1 cellular context compared by ENCODE assay signal in genomic region chr1:33338495-33339211, GRCh38.
TF ChIP-seq lines count a peak whose summit lies in the region.

No MANE protein-coding gene starts in this region.

TF ChIP-seq in SK-N-SH, 30 proteins besides CTCF, POLR2A, EP300 and RAD21 (continued from another document):
- TF ChIP-seq IRF3 (IDR thresholded peaks at IDR 0.05; ENCODE audit: low read depth, low read length) (no peak), POLR2AphosphoS5 (IDR thresholded peaks at IDR 0.05; ENCODE audit: low read depth, low read length) (no peak), RFX5 (IDR thresholded peaks at IDR 0.05; ENCODE audit: low read length) (no peak), ELF1 (IDR thresholded peaks at IDR 0.05) (no peak), NRF1 (IDR thresholded peaks at IDR 0.05; ENCODE audit: low read depth, low read length) (no peak), GABPA (IDR thresholded peaks at IDR 0.05; ENCODE audit: low read depth) (no peak)
